In the genomic region with DNA sequence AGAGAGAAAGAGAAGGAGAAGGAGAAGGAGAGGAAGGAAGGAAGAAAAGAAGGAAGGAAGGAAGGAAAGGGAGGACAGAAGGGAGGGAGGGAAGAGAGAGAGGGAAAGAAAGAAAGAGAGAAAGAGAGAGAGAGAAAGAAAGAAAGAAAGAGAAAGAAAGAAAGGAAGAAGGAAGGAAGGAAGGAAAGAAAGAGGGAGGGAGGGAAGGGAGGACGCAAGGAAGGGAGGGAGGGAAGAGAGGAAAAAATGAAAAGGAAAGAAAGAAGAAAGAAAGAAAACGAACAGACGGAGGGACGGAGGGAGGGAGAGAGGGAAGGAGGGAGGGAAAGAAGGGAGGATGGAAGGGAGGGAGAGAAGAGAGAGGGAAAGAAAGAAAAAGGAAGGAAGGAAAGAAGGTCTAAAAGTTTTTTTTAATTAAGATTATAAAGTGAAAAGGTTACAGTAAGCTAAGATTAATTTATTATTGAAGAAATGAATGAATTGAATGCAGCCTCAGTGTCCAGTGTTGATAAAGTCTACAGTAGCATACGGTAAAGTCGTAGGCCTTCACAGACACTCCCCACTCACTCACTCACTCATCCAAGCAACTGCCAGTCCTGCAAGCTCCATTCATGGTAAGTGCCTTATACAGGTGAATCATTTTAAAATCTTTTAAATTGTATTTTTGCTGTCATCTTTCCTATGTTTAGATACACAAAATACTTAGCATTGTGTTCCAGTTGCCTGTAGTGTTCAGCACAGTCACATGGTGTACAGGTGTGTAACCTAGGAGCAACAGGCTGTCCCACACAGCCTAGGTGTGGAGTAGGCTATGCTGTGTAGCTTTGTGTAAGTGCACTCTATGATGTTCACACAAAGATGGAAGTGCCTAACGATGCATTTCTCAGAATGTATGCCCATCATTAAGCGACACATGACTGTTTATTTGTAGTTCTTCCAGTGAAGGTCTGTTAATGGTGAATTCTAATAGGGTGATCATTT, we compare ENCODE assay signal across 22 cellular contexts.
"Had no signal": no experiment of that assay in that cellular context is flagged by ENCODE, and none has a peak within 500 bp of the region (broad histone marks: within the 10 kb centered on the region; RNA-seq: fewer than 3 reads in every experiment).

No MANE protein-coding gene starts in this region.

- H3K9me3 ChIP-seq: esophagus muscularis mucosa, gastroesophageal sphincter, pancreas, stomach, thoracic aorta, transverse colon had no signal

- ATAC-seq: effector memory CD8-positive, alpha-beta T cell; gastroesophageal sphincter; left lobe of liver; natural killer cell; pancreas; right cardiac atrium had no signal

- H3K27me3 ChIP-seq: esophagus muscularis mucosa, gastroesophageal sphincter, neural progenitor cell, pancreas, stomach, transverse colon had no signal

- H3K9me3 Mint-ChIP-seq: dendritic cell treated with granulocyte-macrophage colony-stimulating factor and Interleukin-4, amounts not matched to agents 40 ng/mL and 50 ng/mL, for 4 days; effector memory CD8-positive, alpha-beta T cell; mesothelial cell of epicardium; natural killer cell; neural progenitor cell had no signal

- DNase-seq: effector memory CD8-positive, alpha-beta T cell; glutamatergic neuron; islet precursor cell; natural killer cell; nucleus accumbens; pancreas; right cardiac atrium; stimulated activated CD4-positive, alpha-beta T cell treated with anti-CD3 and anti-CD28 coated beads, Interleukin-4, amount 100 ng/mL, for 24 hours; stimulated activated naive CD4-positive, alpha-beta T cell; stomach; substantia nigra; transverse colon had no signal

- H3K27ac ChIP-seq: epithelial cell of prostate, esophagus muscularis mucosa, gastroesophageal sphincter, neural progenitor cell, pancreas, stomach, thoracic aorta, transverse colon had no signal

- FAIRE-seq: colon, pancreas had no signal

- H3K36me3 ChIP-seq: esophagus muscularis mucosa, gastroesophageal sphincter, neural progenitor cell, pancreas, stomach, thoracic aorta, transverse colon had no signal

- H3K4me3 ChIP-seq: esophagus muscularis mucosa, gastroesophageal sphincter, neural progenitor cell, pancreas, stomach, thoracic aorta, transverse colon had no signal

- H3K36me3 Mint-ChIP-seq: mesothelial cell of epicardium, natural killer cell, neural progenitor cell had no signal

- H3K4me1 Mint-ChIP-seq: mesothelial cell of epicardium, natural killer cell, neural progenitor cell had no signal

- H3K27me3 Mint-ChIP-seq: dendritic cell treated with granulocyte-macrophage colony-stimulating factor and Interleukin-4, amounts not matched to agents 40 ng/mL and 50 ng/mL, for 4 days had no signal

- H3K4me1 ChIP-seq: esophagus muscularis mucosa, gastroesophageal sphincter, neural progenitor cell, stomach had no signal

- H3K27ac Mint-ChIP-seq: dendritic cell treated with granulocyte-macrophage colony-stimulating factor and Interleukin-4, amounts not matched to agents 40 ng/mL and 50 ng/mL, for 4 days; effector memory CD8-positive, alpha-beta T cell; mesothelial cell of epicardium; natural killer cell; neural progenitor cell; progenitor cell of endocrine pancreas had no signal

- H3K4me3 Mint-ChIP-seq: dendritic cell treated with granulocyte-macrophage colony-stimulating factor and Interleukin-4, amounts not matched to agents 40 ng/mL and 50 ng/mL, for 4 days; effector memory CD8-positive, alpha-beta T cell; mesothelial cell of epicardium; natural killer cell; neural progenitor cell had no signal
